In the genomic region with DNA sequence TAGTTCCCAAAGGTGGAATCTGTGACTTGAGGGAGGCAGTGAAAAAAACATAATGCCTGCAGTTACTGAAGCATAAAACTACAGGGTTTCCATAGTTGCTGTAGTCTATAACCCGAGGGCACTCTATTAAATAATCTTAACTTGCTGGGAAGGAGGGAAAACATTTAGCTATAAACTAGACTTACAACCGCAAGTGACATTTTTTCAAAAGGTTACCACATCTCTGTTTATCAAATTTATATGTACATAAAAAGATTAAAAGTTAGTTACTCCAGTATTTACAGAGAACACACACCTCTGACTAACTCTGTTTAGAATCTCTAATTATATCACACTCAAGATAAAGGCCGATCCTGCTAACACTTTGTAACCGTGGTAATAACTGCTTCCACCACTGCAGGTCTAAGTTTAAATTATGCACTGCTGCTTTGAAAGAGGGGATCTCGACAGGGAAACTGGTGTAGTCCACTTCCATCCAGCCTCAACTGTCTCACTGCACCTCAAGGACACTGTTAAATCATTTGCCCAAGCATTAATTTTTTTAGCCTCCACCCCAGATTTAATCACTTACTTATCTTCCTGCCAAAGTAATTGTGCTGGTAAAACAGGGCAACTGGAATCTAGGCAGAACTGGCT, we compare ENCODE assay signal across 1 cellular context.
A peak's percentile ranks its signal among the peaks of the same experiment; 100 is the strongest.
TF ChIP-seq lines count a peak whose summit lies in the region.

No MANE protein-coding gene starts in this region.

TF ChIP-seq in HEK293, 187 proteins besides CTCF, POLR2A, EP300 and RAD21 (continued from another document):
- TF ChIP-seq, protein P1, sequence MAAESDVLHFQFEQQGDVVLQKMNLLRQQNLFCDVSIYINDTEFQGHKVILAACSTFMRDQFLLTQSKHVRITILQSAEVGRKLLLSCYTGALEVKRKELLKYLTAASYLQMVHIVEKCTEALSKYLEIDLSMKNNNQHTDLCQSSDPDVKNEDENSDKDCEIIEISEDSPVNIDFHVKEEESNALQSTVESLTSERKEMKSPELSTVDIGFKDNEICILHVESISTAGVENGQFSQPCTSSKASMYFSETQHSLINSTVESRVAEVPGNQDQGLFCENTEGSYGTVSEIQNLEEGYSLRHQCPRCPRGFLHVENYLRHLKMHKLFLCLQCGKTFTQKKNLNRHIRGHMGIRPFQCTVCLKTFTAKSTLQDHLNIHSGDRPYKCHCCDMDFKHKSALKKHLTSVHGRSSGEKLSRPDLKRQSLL (tag by site-specific recombination; IDR thresholded peaks at IDR 0.05) = no peak
- TF ChIP-seq ZNF121 (tag by site-specific recombination; IDR thresholded peaks at IDR 0.05) (peak; percentile 52; the same call in 1 of the 2 replicates), REPIN1 (tag by site-specific recombination; IDR thresholded peaks at IDR 0.05; ENCODE audit: low read depth) (no peak), ZBTB1 (tag by site-specific recombination; IDR thresholded peaks at IDR 0.05) (0 out of 2 replicates have a peak, but pooled peaks have one; percentile 56), SP7 (tag by site-specific recombination; IDR thresholded peaks at IDR 0.05) (peak; percentile 97), ZNF596 (tag by site-specific recombination; IDR thresholded peaks at IDR 0.05) (peak; percentile 30; the same call in 1 of the 2 replicates), KLF16 (tag by site-specific recombination; IDR thresholded peaks at IDR 0.05) (no peak), ZNF324 (tag by site-specific recombination; IDR thresholded peaks at IDR 0.05) (no peak), ZNF248 (tag by site-specific recombination; IDR thresholded peaks at IDR 0.05) (no peak), HOXA7 (CRISPR knock-in tag; IDR thresholded peaks at IDR 0.05; ENCODE audit: borderline replicate concordance) (no peak), ZBTB48 (tag by site-specific recombination; IDR thresholded peaks at IDR 0.05) (no peak), ZNF311 (tag by site-specific recombination; IDR thresholded peaks at IDR 0.05; ENCODE audit: borderline replicate concordance) (no peak), ZNF510 (tag by site-specific recombination; IDR thresholded peaks at IDR 0.05; ENCODE audit: insufficient replicate concordance) (no peak), ZNF423 (tag by site-specific recombination; IDR thresholded peaks at IDR 0.05) (no peak), ZFP37 (tag by site-specific recombination; IDR thresholded peaks at IDR 0.05) (no peak), ZNF2 (tag by site-specific recombination; IDR thresholded peaks at IDR 0.05) (0 out of 2 replicates have a peak, but pooled peaks have one; percentile 11), SCRT1 (tag by site-specific recombination; IDR thresholded peaks at IDR 0.05; ENCODE audit: borderline replicate concordance) (0 out of 2 replicates have a peak, but pooled peaks have one; percentile 21), ZFP3 (tag by site-specific recombination; IDR thresholded peaks at IDR 0.05; ENCODE audit: low read depth) (no peak), ZNF202 (tag by site-specific recombination; IDR thresholded peaks at IDR 0.05; ENCODE audit: borderline replicate concordance) (no peak), ZNF10 (tag by site-specific recombination; IDR thresholded peaks at IDR 0.05) (no peak)
- TF ChIP-seq, protein P2, sequence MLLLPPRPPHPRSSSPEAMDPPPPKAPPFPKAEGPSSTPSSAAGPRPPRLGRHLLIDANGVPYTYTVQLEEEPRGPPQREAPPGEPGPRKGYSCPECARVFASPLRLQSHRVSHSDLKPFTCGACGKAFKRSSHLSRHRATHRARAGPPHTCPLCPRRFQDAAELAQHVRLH (tag by site-specific recombination; IDR thresholded peaks at IDR 0.05) = peak; percentile 58
- TF ChIP-seq, protein P3, sequence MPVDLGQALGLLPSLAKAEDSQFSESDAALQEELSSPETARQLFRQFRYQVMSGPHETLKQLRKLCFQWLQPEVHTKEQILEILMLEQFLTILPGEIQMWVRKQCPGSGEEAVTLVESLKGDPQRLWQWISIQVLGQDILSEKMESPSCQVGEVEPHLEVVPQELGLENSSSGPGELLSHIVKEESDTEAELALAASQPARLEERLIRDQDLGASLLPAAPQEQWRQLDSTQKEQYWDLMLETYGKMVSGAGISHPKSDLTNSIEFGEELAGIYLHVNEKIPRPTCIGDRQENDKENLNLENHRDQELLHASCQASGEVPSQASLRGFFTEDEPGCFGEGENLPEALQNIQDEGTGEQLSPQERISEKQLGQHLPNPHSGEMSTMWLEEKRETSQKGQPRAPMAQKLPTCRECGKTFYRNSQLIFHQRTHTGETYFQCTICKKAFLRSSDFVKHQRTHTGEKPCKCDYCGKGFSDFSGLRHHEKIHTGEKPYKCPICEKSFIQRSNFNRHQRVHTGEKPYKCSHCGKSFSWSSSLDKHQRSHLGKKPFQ (tag by site-specific recombination; IDR thresholded peaks at IDR 0.05) = 0 out of 2 replicates have a peak, but pooled peaks have one; percentile 38
- TF ChIP-seq, protein P4, sequence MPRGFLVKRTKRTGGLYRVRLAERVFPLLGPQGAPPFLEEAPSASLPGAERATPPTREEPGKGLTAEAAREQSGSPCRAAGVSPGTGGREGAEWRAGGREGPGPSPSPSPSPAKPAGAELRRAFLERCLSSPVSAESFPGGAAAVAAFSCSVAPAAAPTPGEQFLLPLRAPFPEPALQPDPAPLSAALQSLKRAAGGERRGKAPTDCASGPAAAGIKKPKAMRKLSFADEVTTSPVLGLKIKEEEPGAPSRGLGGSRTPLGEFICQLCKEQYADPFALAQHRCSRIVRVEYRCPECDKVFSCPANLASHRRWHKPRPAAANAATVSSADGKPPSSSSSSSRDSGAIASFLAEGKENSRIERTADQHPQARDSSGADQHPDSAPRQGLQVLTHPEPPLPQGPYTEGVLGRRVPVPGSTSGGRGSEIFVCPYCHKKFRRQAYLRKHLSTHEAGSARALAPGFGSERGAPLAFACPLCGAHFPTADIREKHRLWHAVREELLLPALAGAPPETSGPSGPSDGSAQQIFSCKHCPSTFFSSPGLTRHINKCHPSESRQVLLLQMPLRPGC (tag by site-specific recombination; IDR thresholded peaks at IDR 0.05) = 0 out of 2 replicates have a peak, but pooled peaks have one; percentile 45
- TF ChIP-seq, protein P5, sequence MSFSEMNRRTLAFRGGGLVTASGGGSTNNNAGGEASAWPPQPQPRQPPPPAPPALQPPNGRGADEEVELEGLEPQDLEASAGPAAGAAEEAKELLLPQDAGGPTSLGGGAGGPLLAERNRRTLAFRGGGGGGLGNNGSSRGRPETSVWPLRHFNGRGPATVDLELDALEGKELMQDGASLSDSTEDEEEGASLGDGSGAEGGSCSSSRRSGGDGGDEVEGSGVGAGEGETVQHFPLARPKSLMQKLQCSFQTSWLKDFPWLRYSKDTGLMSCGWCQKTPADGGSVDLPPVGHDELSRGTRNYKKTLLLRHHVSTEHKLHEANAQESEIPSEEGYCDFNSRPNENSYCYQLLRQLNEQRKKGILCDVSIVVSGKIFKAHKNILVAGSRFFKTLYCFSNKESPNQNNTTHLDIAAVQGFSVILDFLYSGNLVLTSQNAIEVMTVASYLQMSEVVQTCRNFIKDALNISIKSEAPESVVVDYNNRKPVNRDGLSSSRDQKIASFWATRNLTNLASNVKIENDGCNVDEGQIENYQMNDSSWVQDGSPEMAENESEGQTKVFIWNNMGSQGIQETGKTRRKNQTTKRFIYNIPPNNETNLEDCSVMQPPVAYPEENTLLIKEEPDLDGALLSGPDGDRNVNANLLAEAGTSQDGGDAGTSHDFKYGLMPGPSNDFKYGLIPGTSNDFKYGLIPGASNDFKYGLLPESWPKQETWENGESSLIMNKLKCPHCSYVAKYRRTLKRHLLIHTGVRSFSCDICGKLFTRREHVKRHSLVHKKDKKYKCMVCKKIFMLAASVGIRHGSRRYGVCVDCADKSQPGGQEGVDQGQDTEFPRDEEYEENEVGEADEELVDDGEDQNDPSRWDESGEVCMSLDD (tag by site-specific recombination; IDR thresholded peaks at IDR 0.05) = no peak
